21 cellular contexts compared by ENCODE assay signal in the genomic region with DNA sequence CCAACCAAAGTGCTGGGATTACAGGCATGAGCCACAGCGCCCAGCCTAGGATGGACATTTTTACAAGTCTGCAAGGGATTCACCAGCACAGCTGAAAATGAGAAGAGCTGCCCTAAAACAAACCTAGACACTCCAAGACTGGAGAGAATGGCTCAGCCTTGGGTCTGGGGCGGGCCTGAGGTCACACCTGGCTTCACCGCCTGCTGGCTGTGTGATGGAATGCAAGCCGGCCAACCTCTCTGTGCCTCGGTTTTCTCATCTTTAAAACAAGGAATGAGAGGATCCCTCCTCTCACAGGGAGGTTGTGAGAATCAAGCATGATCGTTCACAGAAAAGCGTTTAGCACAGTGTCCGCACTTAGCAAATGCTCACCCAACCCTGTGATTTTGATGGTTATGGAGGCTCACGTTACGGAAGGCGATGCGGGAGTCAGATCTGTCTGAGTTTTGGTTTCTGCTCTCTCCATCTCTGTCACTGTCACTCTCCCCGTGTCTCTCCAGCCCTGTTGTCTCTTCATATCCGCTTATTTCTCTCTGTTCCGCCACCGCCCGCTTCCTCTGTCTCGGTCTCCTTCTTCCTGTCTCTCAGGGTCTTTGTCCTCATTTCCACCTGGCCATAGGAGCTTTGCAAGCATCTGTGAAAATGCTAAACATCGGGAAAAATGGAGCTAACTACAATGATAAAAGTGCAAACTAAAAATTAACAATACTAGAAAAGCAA.
"Had no signal": no experiment of that assay in that cellular context is flagged by ENCODE, and none has a peak within 500 bp of the region (broad histone marks: within the 10 kb centered on the region; RNA-seq: fewer than 3 reads in every experiment).

No MANE protein-coding gene starts in this region.

- H3K9me3 Mint-ChIP-seq: activated T-cell treated with anti-CD3 and anti-CD28 coated beads, Interleukin-2, amount 50 U/mL, for 4 hours; natural killer cell; stimulated activated effector memory CD8-positive, alpha-beta T cell treated with anti-CD3 and anti-CD28 coated beads, Interleukin-12 subunit alpha, Interleukin-12 subunit beta, amount 100 ng/mL, for 72 hours had no signal

- H3K27ac ChIP-seq: ascending aorta, esophagus squamous epithelium, lower lobe of right lung, neutrophil, sigmoid colon, stomach, testis, upper lobe of left lung had no signal

- H3K36me3 Mint-ChIP-seq: natural killer cell; stimulated activated effector memory CD8-positive, alpha-beta T cell treated with anti-CD3 and anti-CD28 coated beads, Interleukin-12 subunit alpha, Interleukin-12 subunit beta, amount 100 ng/mL, for 72 hours had no signal

- FAIRE-seq: bronchial epithelial cell had no signal

- H3K4me1 Mint-ChIP-seq: stimulated activated effector memory CD8-positive, alpha-beta T cell treated with anti-CD3 and anti-CD28 coated beads, Interleukin-12 subunit alpha, Interleukin-12 subunit beta, amount 100 ng/mL, for 72 hours had no signal

- H3K4me3 Mint-ChIP-seq: activated T-cell treated with anti-CD3 and anti-CD28 coated beads, Interleukin-2, amount 50 U/mL, for 4 hours; natural killer cell; stimulated activated effector memory CD8-positive, alpha-beta T cell treated with anti-CD3 and anti-CD28 coated beads, Interleukin-12 subunit alpha, Interleukin-12 subunit beta, amount 100 ng/mL, for 72 hours had no signal

- H3K4me3 ChIP-seq: ascending aorta, esophagus squamous epithelium, lower lobe of right lung, sigmoid colon, stomach, testis, upper lobe of left lung had no signal

- H3K4me1 ChIP-seq: ascending aorta, lower lobe of right lung, sigmoid colon, testis had no signal

- ATAC-seq: activated T-cell treated with anti-CD3 and anti-CD28 coated beads, Interleukin-2, amount 50 U/mL, for 4 hours; left cardiac atrium; natural killer cell; stimulated activated effector memory CD8-positive, alpha-beta T cell treated with anti-CD3 and anti-CD28 coated beads, Interleukin-12 subunit alpha, Interleukin-12 subunit beta, amount 100 ng/mL, for 72 hours had no signal

- H3K9me3 ChIP-seq: ascending aorta, esophagus squamous epithelium, lower lobe of right lung, neutrophil, sigmoid colon, stomach, testis, upper lobe of left lung had no signal

- DNase-seq: activated CD4-positive, alpha-beta T cell treated with anti-CD3 and anti-CD28 coated beads, Interleukin-2, amount 50 U/mL, for 1 hour; activated CD8-positive, alpha-beta memory T cell treated with anti-CD3 and anti-CD28 coated beads, Interleukin-2, amount 50 U/mL, for 4 hours; activated effector memory CD4-positive, alpha-beta T cell treated with Interleukin-2 at 50 U/mL for 16 hours; activated naive CD4-positive, alpha-beta T cell treated with anti-CD3 and anti-CD28 coated beads, Interleukin-2, amount 50 U/mL, for 16 hours; activated T-cell treated with anti-CD3 and anti-CD28 coated beads, Interleukin-2, amount 50 U/mL, for 4 hours; cerebellar nuclear complex; effector CD8-positive, alpha-beta T cell; esophagus squamous epithelium; left cardiac atrium; lower lobe of right lung; natural killer cell; sigmoid colon; stimulated activated CD4-positive, alpha-beta T cell treated with anti-CD3 and anti-CD28 coated beads, Interleukin-4, amount 100 ng/mL, for 24 hours; T1000; testis; upper lobe of left lung had no signal

- H3K27ac Mint-ChIP-seq: natural killer cell; stimulated activated effector memory CD8-positive, alpha-beta T cell treated with anti-CD3 and anti-CD28 coated beads, Interleukin-12 subunit alpha, Interleukin-12 subunit beta, amount 100 ng/mL, for 72 hours had no signal
